10 cellular contexts compared by ENCODE assay signal in genomic region chr22:16600644-16601436, GRCh38. TPM values are rescaled to one million over a fixed set of nuclear protein-coding genes. Genes with fewer than 3 reads are reported as not detected.
A peak's percentile ranks its signal among the peaks of the same experiment; 100 is the strongest.
DNase-seq lines count a peak whose midpoint lies in the region; ATAC-seq and TF ChIP-seq lines count a peak whose summit lies in the region.
"Not testable (repeated sequence)": the region's sequence is repeated elsewhere in the genome, so short reads cannot be mapped to it uniquely, and the experiment has no call there.
"Had no signal": no experiment of that assay in that cellular context is flagged by ENCODE, and none has a peak within 500 bp of the region (broad histone marks: within the 10 kb centered on the region; RNA-seq: fewer than 3 reads in every experiment).

No MANE protein-coding gene starts in this region.

- not testable (repeated sequence) for H2AFZ ChIP-seq in GM23338

- H3K27ac Mint-ChIP-seq in GM23338, immature natural killer cell: not testable (repeated sequence)

- ATAC-seq in GM23338 (peak; percentile 39; the same call in 2 of the 3 replicates), omental fat pad (ENCODE audit: low FRiP score) (peak; percentile 85), aorta (ENCODE audit: low FRiP score) (peak; percentile 94)

- not testable (repeated sequence) for H3F3A ChIP-seq in GM23338 (replicated peaks; ENCODE audit: low read depth)

- H4K20me1 ChIP-seq in GM23338 (replicated peaks; ENCODE audit: insufficient read depth) = not testable (repeated sequence)

- not testable (repeated sequence) for H3K4me1 Mint-ChIP-seq in GM23338
- peaks cover 15 to 19% of the 10 kb centered on the region in 2 donors for H3K4me1 Mint-ChIP-seq in immature natural killer cell

- not testable (repeated sequence) for H3K9me3 ChIP-seq in aorta (ENCODE audit: control insufficient read depth, low read length)

- not testable (repeated sequence) for H3K79me2 ChIP-seq in GM23338 (replicated peaks; ENCODE audit: insufficient read depth)

- H3K9me3 Mint-ChIP-seq in GM23338 = peaks cover 75% of the 10 kb centered on the region
- H3K9me3 Mint-ChIP-seq in immature natural killer cell = peaks cover 0 to 14% (median 6%) of the 10 kb centered on the region in 6 donors

- intact Hi-C loops in aorta (cut with DNase I) = not testable (repeated sequence)

- peaks cover 10% of the 10 kb centered on the region for H3K27me3 Mint-ChIP-seq in GM23338 (ENCODE audit: insufficient read depth, low read depth, poor library complexity)
- H3K27me3 Mint-ChIP-seq in immature natural killer cell (ENCODE audit: low read depth in 3 of 3) = peaks cover 6 to 27% (median 10%) of the 10 kb centered on the region in 3 donors

- DNase-seq in GM23338 (ENCODE audit: low spot score) (peak; percentile 71), T1000 (lab: John Stamatoyannopoulos, UW) (peak; percentile 62), immature natural killer cell (peak; percentile 30 to 49 (median 41)), aorta (peak; percentile 86 to 93)
- peak; percentile 64 for DNase-seq in activated gamma-delta T cell treated with anti-CD3 and anti-CD28 coated beads, Interleukin-2, amount 50 U/mL, for 16 hours (ENCODE audit: low read depth)
- DNase-seq in epithelial cell of prostate (ENCODE audit: low read depth, low spot score); omental fat pad (ENCODE audit: low spot score): not testable (repeated sequence)
- DNase-seq in stimulated activated CD4-positive, alpha-beta T cell treated with anti-CD3 and anti-CD28 coated beads, Interleukin-4, amount 100 ng/mL, for 4 hours = peak; percentile 14 to 21

- TF ChIP-seq CTCF in GM23338 (conservative IDR thresholded peaks at IDR 0.05; ENCODE audit: low read depth in 2 of 2); omental fat pad (IDR thresholded peaks at IDR 0.05): not testable (repeated sequence)

- peaks cover 62% of the 10 kb centered on the region for H3K27me3 ChIP-seq in GM23338 (ENCODE audit: insufficient read depth)
- H3K27me3 ChIP-seq in aorta (ENCODE audit: control insufficient read depth in 1 of 2, insufficient read depth in 2 of 2, low read length in 1 of 2) = not testable (repeated sequence)

- peak overlapping the region; percentile 15; the same call in 1 of the 2 replicates for H3K4me2 ChIP-seq in GM23338

- H3K9me2 ChIP-seq in GM23338 (ENCODE audit: insufficient read depth) = not testable (repeated sequence)

- not testable (repeated sequence) for H3K4me3 Mint-ChIP-seq in GM23338
- H3K4me3 Mint-ChIP-seq in immature natural killer cell = peak overlapping the region; percentile 70 to 80 (median 75)

- not testable (repeated sequence) for H3K4me1 ChIP-seq in GM23338 (ENCODE audit: insufficient read depth); aorta (ENCODE audit: control insufficient read depth in 1 of 2, insufficient read depth in 2 of 2, low read length in 2 of 2)

- H3K27ac ChIP-seq in GM23338 (ENCODE audit: low read depth); aorta (ENCODE audit: low read depth in 1 of 2, low read length in 2 of 2): not testable (repeated sequence)
- peak overlapping the region; percentile 30 for H3K27ac ChIP-seq in epithelial cell of prostate

- peaks cover 28% of the 10 kb centered on the region for H3K36me3 Mint-ChIP-seq in GM23338 (ENCODE audit: low read depth)
- not testable (repeated sequence) for H3K36me3 Mint-ChIP-seq in immature natural killer cell

- 4 to 6% methylated on average over 49 to 71 of the region's 71 CpGs for WGBS in aorta, 2 donors

- H3K4me3 ChIP-seq in GM23338 (peak overlapping the region; percentile 44; the same call in 1 of the 2 replicates), aorta (ENCODE audit: low read length in 2 of 2) (peak overlapping the region; percentile 43 to 80)

- not testable (repeated sequence) for H3K36me3 ChIP-seq in GM23338 (ENCODE audit: insufficient read depth); aorta (ENCODE audit: control insufficient read depth in 1 of 2, insufficient read depth in 2 of 2, low read length in 1 of 2)

RNA-seq across cellular contexts. Expression of gene CCT8L2, which starts 8.2 kb away (rescaled TPM):
- total RNA-seq in GM23338 (2014; rRNA removed; shearing (Covaris generic)) = not detected in 2 replicates
- polyA plus RNA-seq in GM23338 (2016; fragmentation: Nextera tagmentation; extraction: Ambion mirVana) (not detected in 2 replicates), immature natural killer cell (not detected), aorta (not detected)
- total RNA-seq in omental fat pad (not detected), aorta (not detected)
- total RNA-seq: activated CD4-positive, alpha-beta memory T cell treated with anti-CD3 and anti-CD28 coated beads, Interleukin-2, amount 10 ng/mL, durations not matched to agents 7 days and 5 days; H7 had no signal

Comparison
In these comparisons a context has a peak if more than half of its experiments do, and no peak if none do; other contexts are left out.
1. ATAC-seq: peak in every context shown above with its lines; median percentile 94 in aorta; 85 in omental fat pad; 39 in GM23338.